Comparison of ENCODE assay signal across 8 cellular contexts in genomic region chr15:48810414-48811324, GRCh38. TPM values are rescaled to one million over a fixed set of nuclear protein-coding genes. Genes with fewer than 3 reads are reported as not detected.
A peak's percentile ranks its signal among the peaks of the same experiment; 100 is the strongest.
DNase-seq lines count a peak whose midpoint lies in the region; ATAC-seq and TF ChIP-seq lines count a peak whose summit lies in the region.

CEP152 (minus strand) TSS chr15:48811069; CDS start chr15:48805649, 5,420 bp downstream.

- H3K4me3 Mint-ChIP-seq in CD4-positive, alpha-beta T cell: peak within 1 kb of the TSS; percentile 85

- peak; percentile 95 to 99 (median 97) for DNase-seq in CD4-positive, alpha-beta T cell
- DNase-seq in NCI-H82 (lab: John Stamatoyannopoulos, UW) (peak; percentile 100), dermis microvascular lymphatic vessel endothelial cell (ENCODE audit: low read depth in 2 of 2) (peak; percentile 69 to 99)
- DNase-seq in activated CD4-positive, alpha-beta T cell treated with anti-CD3 and anti-CD28 coated beads, Interleukin-2, amount 50 U/mL, for 4 hours: peak; percentile 98
- DNase-seq in stimulated activated CD4-positive, alpha-beta T cell treated with anti-CD3 and anti-CD28 coated beads, Interleukin-4, amount 100 ng/mL, for 1 hour: peak; percentile 98

- no peak within 1 kb of the TSS for H3K27ac ChIP-seq in CD4-positive, alpha-beta T cell (ENCODE audit: low read depth, low read length)
- no peak within 1 kb of the TSS for H3K27ac ChIP-seq in liver (ENCODE audit: low read depth in 1 of 2, low read length in 2 of 2)

- H3K4me1 Mint-ChIP-seq in CD4-positive, alpha-beta T cell (ENCODE audit: low read depth): peaks cover 41% of the 10 kb centered on the region

- TF ChIP-seq RAD21 in liver (IDR thresholded peaks at IDR 0.05): peak in 1 of 2 donors; percentile 47

- POLR2A ChIA-PET in CD4-positive, alpha-beta T cell (lab: Charles Lee): interaction anchor here (0.6 to 3.0 kb wide), 12 partner anchors 10 to 1544 kb away, joined by 3 to 32 read pairs (median 4); partner anchors contain the start of genes COPS2, DTWD1, EID1 and FAM227B

- H3K4me1 ChIP-seq in liver (ENCODE audit: control insufficient read depth in 4 of 4, insufficient read depth in 4 of 4, low read length in 3 of 4): peaks cover 3 to 18% (median 15%) of the 10 kb centered on the region in 4 donors

- no peaks in the 10 kb centered on the region for H3K9me3 ChIP-seq in CD4-positive, alpha-beta T cell (ENCODE audit: control insufficient read depth, low read length)
- H3K9me3 ChIP-seq in liver (ENCODE audit: control insufficient read depth in 4 of 4, low read length in 3 of 4): no peaks in the 10 kb centered on the region

- no peaks in the 10 kb centered on the region for H3K27me3 ChIP-seq in CD4-positive, alpha-beta T cell (ENCODE audit: control insufficient read depth, insufficient read depth, low read length)
- H3K27me3 ChIP-seq in liver (ENCODE audit: control insufficient read depth in 4 of 4, insufficient read depth in 4 of 4, low read length in 3 of 4): no peaks in the 10 kb centered on the region

- H3K4me3 ChIP-seq in liver (ENCODE audit: low read depth in 1 of 3, low read length in 3 of 3): peak within 1 kb of the TSS; percentile 68 to 99 (median 92)

- intact Hi-C loops in CD4-positive, alpha-beta T cell (cut with DNase I, micrococcal nuclease): loop anchor here (2.0 to 10.0 kb wide), 8 partner anchors 68 to 1544 kb away; partner anchors contain the start of genes COPS2 (in 2 of the 2), EID1 (in 2 of the 2), DTWD1 (in 1 of the 2) and DUT (in 1 of the 2)

- TF ChIP-seq CTCF in CD4-positive, alpha-beta T cell (IDR thresholded peaks at IDR 0.05): no peak
- no peak for TF ChIP-seq CTCF in liver (IDR thresholded peaks at IDR 0.05; ENCODE audit: low read depth, low read length, missing input control)

- no peaks in the 10 kb centered on the region for H3K27me3 Mint-ChIP-seq in CD4-positive, alpha-beta T cell

- CTCF ChIA-PET in CD4-positive, alpha-beta T cell (lab: Charles Lee): interaction anchor here (0.6 to 1.8 kb wide), 3 partner anchors 10 to 1341 kb away, joined by 3 to 6 read pairs (median 5); no protein-coding TSS in a partner anchor

- peaks cover 7% of the 10 kb centered on the region for H3K36me3 Mint-ChIP-seq in CD4-positive, alpha-beta T cell (ENCODE audit: low read depth)

- peak; percentile 96 for ATAC-seq in CD4-positive, alpha-beta T cell (ENCODE audit: poor library complexity)
- ATAC-seq in GM19452 (IDR thresholded peaks at IDR 0.05; ENCODE audit: unreplicated experiment): peak; percentile 95
- ATAC-seq in HG03575 (IDR thresholded peaks at IDR 0.05; ENCODE audit: extremely low read depth, insufficient number of reproducible peaks, low FRiP score, unreplicated experiment): peak; percentile 98

- H3K27ac Mint-ChIP-seq in CD4-positive, alpha-beta T cell: peak within 1 kb of the TSS; percentile 74

- no peaks in the 10 kb centered on the region for H3K9me3 Mint-ChIP-seq in CD4-positive, alpha-beta T cell

- no peaks in the 10 kb centered on the region for H3K36me3 ChIP-seq in liver (ENCODE audit: control insufficient read depth in 4 of 4, insufficient read depth in 3 of 4, low read depth in 1 of 4, low read length in 3 of 4)

- H3K9ac ChIP-seq in liver (ENCODE audit: low read depth in 1 of 2, low read length in 2 of 2): peak within 1 kb of the TSS; percentile 35 to 89

- WGBS in liver: 1% methylated on average over 51 of the region's 51 CpGs

TF ChIP-seq in liver, 16 proteins besides CTCF, POLR2A, EP300 and RAD21:
- TF ChIP-seq HNF4A (conservative IDR thresholded peaks at IDR 0.05): peak; percentile 84 to 90
- TF ChIP-seq SP1 (IDR thresholded peaks at IDR 0.05): peak; percentile 92
- peak; percentile 61 for TF ChIP-seq MAX (IDR thresholded peaks at IDR 0.05)
- peak; percentile 80 for TF ChIP-seq HNF4G (IDR thresholded peaks at IDR 0.05)
- no peak for TF ChIP-seq NR2F2 (IDR thresholded peaks at IDR 0.05)
- peak; percentile 48 to 70 for TF ChIP-seq RXRA (IDR thresholded peaks at IDR 0.05)
- peak; percentile 73 for TF ChIP-seq YY1 (IDR thresholded peaks at IDR 0.05)
- peak; percentile 71 for TF ChIP-seq TAF1 (conservative IDR thresholded peaks at IDR 0.05)
- TF ChIP-seq JUND (IDR thresholded peaks at IDR 0.05): peak; percentile 80 to 85
- TF ChIP-seq ATF3 (IDR thresholded peaks at IDR 0.05): no peak
- TF ChIP-seq EGR1 (IDR thresholded peaks at IDR 0.05; ENCODE audit: low read depth in 2 of 2): no peak
- TF ChIP-seq REST (IDR thresholded peaks at IDR 0.05): no peak
- TF ChIP-seq ZBTB33 (IDR thresholded peaks at IDR 0.05): no peak
- no peak for TF ChIP-seq FOXA1 (IDR thresholded peaks at IDR 0.05)
- TF ChIP-seq GABPA (IDR thresholded peaks at IDR 0.05 in 1 of 2, conservative IDR thresholded peaks at IDR 0.05 in 1 of 2): peak in 1 of 2 donors; percentile 42
- TF ChIP-seq FOXA2 (IDR thresholded peaks at IDR 0.05): no peak

RNA-seq across cellular contexts. Expression of gene CEP152, which starts in this region (rescaled TPM):
- 1 to 10 TPM; 5.2 to 6.3 TPM for total RNA-seq in CD4-positive, alpha-beta T cell
- total RNA-seq in dermis microvascular lymphatic vessel endothelial cell: 1.9 and 4.7 TPM in 2 replicates
- 1 to 10 TPM; 3.8 to 9.7 TPM for total RNA-seq in liver
- 1 to 10 TPM in 1 of 2 donors, under 1 TPM in 1; 0.30 to 3.3 TPM for polyA plus RNA-seq in liver
